8 cellular contexts compared by ENCODE assay signal in genomic region chr17:4966844-4967538, GRCh38. TPM values are rescaled to one million over a fixed set of nuclear protein-coding genes. Genes with fewer than 3 reads are reported as not detected.
A peak's percentile ranks its signal among the peaks of the same experiment; 100 is the strongest.
DNase-seq lines count a peak whose midpoint lies in the region; ATAC-seq and TF ChIP-seq lines count a peak whose summit lies in the region.

No MANE protein-coding gene starts in this region.

- no peaks in the 10 kb centered on the region for H3K9me3 ChIP-seq in mononuclear cell (ENCODE audit: low read depth, low read length)

- no peak for TF ChIP-seq CTCF in epithelial cell of proximal tubule (conservative IDR thresholded peaks at IDR 0.05; ENCODE audit: low read depth, low read length)

- DNase-seq in DMS 273 (lab: John Stamatoyannopoulos, UW; ENCODE audit: unreplicated experiment), result peak; percentile 98
- DNase-seq in HUDEP-2 (lab: John Stamatoyannopoulos, UW; ENCODE audit: unreplicated experiment in 76 of 76), result peak in 75 of 76 experiments; percentile 74 to 99 (median 97)
- DNase-seq in NOMO-1 treated with dmso at 0.1 percent for 144 hours (lab: John Stamatoyannopoulos, UW; ENCODE audit: unreplicated experiment), result peak; percentile 100
- peak; percentile 88 for DNase-seq in activated CD8-positive, alpha-beta memory T cell treated with anti-CD3 and anti-CD28 coated beads, Interleukin-2, amount 50 U/mL, for 4 hours
- peak; percentile 99 for DNase-seq in epithelial cell of proximal tubule (ENCODE audit: low read depth)
- peak; percentile 77 to 90 for DNase-seq in stimulated activated CD8-positive, alpha-beta memory T cell treated with anti-CD3 and anti-CD28 coated beads, Interleukin-4, amount 100 ng/mL, for 1 hour (ENCODE audit: low read depth in 2 of 2, low spot score in 1 of 2)

- peaks cover 43% of the 10 kb centered on the region for H3K4me1 ChIP-seq in mononuclear cell (ENCODE audit: insufficient read depth, low read length)

- no peaks in the 10 kb centered on the region for H3K27me3 ChIP-seq in mononuclear cell (ENCODE audit: insufficient read depth, low read length)

- peak; percentile 78 for ATAC-seq in GM21423 (IDR thresholded peaks at IDR 0.05; ENCODE audit: unreplicated experiment)

- peak overlapping the region; percentile 82 for H3K4me3 ChIP-seq in epithelial cell of proximal tubule (ENCODE audit: low read depth, low read length)
- peak overlapping the region; percentile 88 for H3K4me3 ChIP-seq in mononuclear cell (ENCODE audit: low read length)

RNA-seq across cellular contexts. Expression of gene SPAG7, which starts 0.6 kb away (rescaled TPM):
- total RNA-seq in epithelial cell of proximal tubule, result 67.7 and 80.8 TPM in 2 replicates
- 30.4 TPM for total RNA-seq in mononuclear cell

RNA-seq across cellular contexts. Expression of gene ENO3, which starts 16.1 kb away (rescaled TPM):
- total RNA-seq in epithelial cell of proximal tubule, result 0.43 and 2.0 TPM in 2 replicates
- total RNA-seq in mononuclear cell, result 3.9 TPM

RNA-seq across cellular contexts. Expression of gene PFN1, which starts 18.7 kb away (rescaled TPM):
- total RNA-seq in epithelial cell of proximal tubule, result 1,802 and 2,074 TPM in 2 replicates
- 414 TPM for total RNA-seq in mononuclear cell

RNA-seq across cellular contexts. Expression of gene CAMTA2, which starts 20.5 kb away (rescaled TPM):
- total RNA-seq in epithelial cell of proximal tubule (10.6 and 16.7 TPM in 2 replicates), mononuclear cell (12.9 TPM)

RNA-seq across cellular contexts. Expression of gene RNF167, which starts 26.9 kb away (rescaled TPM):
- total RNA-seq in epithelial cell of proximal tubule (49.0 and 55.1 TPM in 2 replicates), mononuclear cell (19.3 TPM)

Comparison
In these comparisons a context has a peak if more than half of its experiments do, and no peak if none do; other contexts are left out.
1. Peak in every context shown above with its lines: DNase-seq, ATAC-seq and H3K4me3 ChIP-seq.